In the genomic region with DNA sequence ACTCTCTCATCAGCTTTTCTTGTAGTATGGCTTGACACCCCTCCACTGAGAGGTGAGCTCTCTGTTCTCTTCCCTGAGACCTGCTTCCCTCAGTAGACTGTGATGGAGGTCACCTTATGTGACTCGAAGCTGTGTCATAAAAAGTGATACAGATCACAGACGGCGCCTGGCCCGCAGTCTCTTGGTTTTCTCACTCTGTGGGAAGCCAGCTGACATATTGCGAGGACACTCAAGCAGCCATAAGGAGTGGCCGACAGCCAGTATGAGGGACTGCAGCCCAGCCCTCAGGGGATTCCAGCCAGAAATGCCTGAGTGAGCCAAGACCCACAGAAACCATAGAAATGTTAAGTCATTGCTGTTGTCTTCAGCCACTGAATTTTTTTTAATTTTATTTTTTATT, we compare ENCODE assay signal across 18 cellular contexts.
"Had no signal": no experiment of that assay in that cellular context is flagged by ENCODE, and none has a peak within 500 bp of the region (broad histone marks: within the 10 kb centered on the region; RNA-seq: fewer than 3 reads in every experiment).

No MANE protein-coding gene starts in this region.

- H3K9me3 ChIP-seq: left lung, mucosa of descending colon, neutrophil, suprapubic skin had no signal

- DNase-seq: activated CD4-positive, alpha-beta T cell treated with anti-CD3 and anti-CD28 coated beads, Interleukin-2, amount 50 U/mL, for 1 hour; activated naive CD4-positive, alpha-beta T cell; mammary epithelial cell; mucosa of descending colon; natural killer cell; retina; stimulated activated CD4-positive, alpha-beta T cell treated with anti-CD3 and anti-CD28 coated beads, Interleukin-4, amount 100 ng/mL, for 4 hours; stimulated activated CD8-positive, alpha-beta memory T cell treated with anti-CD3 and anti-CD28 coated beads, Interleukin-4, amount 100 ng/mL, for 48 hours; stimulated activated naive CD8-positive, alpha-beta T cell treated with anti-CD3 and anti-CD28 coated beads, Interleukin-15, Interleukin-2, amounts not matched to agents 100 U/mL and 50 U/mL, for 24 hours had no signal

- H3K27ac ChIP-seq: coronary artery, hepatocyte, left lung, neutrophil, parathyroid adenoma, skin epidermis, suprapubic skin had no signal

- H3K27me3 ChIP-seq: hepatocyte, left lung, neutrophil, suprapubic skin had no signal

- ATAC-seq: esophagus mucosa; left lung; mucosa of descending colon; natural killer cell; stimulated activated naive CD8-positive, alpha-beta T cell treated with anti-CD3 and anti-CD28 coated beads, Interleukin-15, Interleukin-2, amounts not matched to agents 100 U/mL and 50 U/mL, for 24 hours had no signal

- H3K36me3 ChIP-seq: left lung, neutrophil, suprapubic skin had no signal

- H3K4me3 ChIP-seq: coronary artery, hepatocyte, left lung, mucosa of descending colon, skin epidermis, suprapubic skin had no signal

- FAIRE-seq: keratinocyte had no signal

- H2AFZ ChIP-seq: hepatocyte, parathyroid adenoma had no signal

- H3K4me2 ChIP-seq: hepatocyte had no signal

- H3K4me1 ChIP-seq: parathyroid adenoma had no signal

- H3K79me2 ChIP-seq: hepatocyte, parathyroid adenoma had no signal

- H3K9ac ChIP-seq: parathyroid adenoma had no signal
